ENCODE assay signal across 8 cellular contexts in genomic region chr7:4973728-4974198, GRCh38. TPM values are rescaled to one million over a fixed set of nuclear protein-coding genes. Genes with fewer than 3 reads are reported as not detected.
DNase-seq lines count a peak whose midpoint lies in the region; ATAC-seq and TF ChIP-seq lines count a peak whose summit lies in the region.

No MANE protein-coding gene starts in this region.

- H3K27ac ChIP-seq in SU-DHL-6 (ENCODE audit: low read depth, low read length): peak overlapping the region; percentile 70
- peak overlapping the region; percentile 70 for H3K27ac ChIP-seq in trophoblast cell (ENCODE audit: low read depth, low read length)
- H3K27ac ChIP-seq in transverse colon: peak overlapping the region; percentile 92 to 96 (median 94)

- H3K27me3 ChIP-seq in SU-DHL-6 (ENCODE audit: low read length) (no peaks in the 10 kb centered on the region), adipocyte (replicated peaks; ENCODE audit: control insufficient read depth, insufficient read depth, low read length) (no peaks in the 10 kb centered on the region), trophoblast cell (ENCODE audit: insufficient read depth, low read length) (no peaks in the 10 kb centered on the region), transverse colon (no peaks in the 10 kb centered on the region)

- TF ChIP-seq CTCF in GM12873 (IDR thresholded peaks at IDR 0.05; ENCODE audit: insufficient read depth, low read depth, low read length, missing control alignments) (peak; percentile 90), SU-DHL-6 (IDR thresholded peaks at IDR 0.05; ENCODE audit: insufficient read depth, low read length, poor library complexity, severe bottlenecking) (peak; percentile 93), transverse colon (IDR thresholded peaks at IDR 0.05) (peak; percentile 73 to 81 (median 78))

- whole genome bisulfite sequencing in trophoblast cell (ENCODE audit: extremely low coverage, insufficient coverage, insufficient read length): no CpG with 5 or more reads among the region's 41 CpGs
- 5 to 6% methylated on average over 19 to 21 of the region's 41 CpGs for WGBS in transverse colon (ENCODE audit: low coverage in 1 of 2), 2 donors

- H3K14ac ChIP-seq in trophoblast cell (ENCODE audit: low read length): peak overlapping the region; percentile 98

- H3K9ac ChIP-seq in SU-DHL-6 (ENCODE audit: low read length) (peak overlapping the region; percentile 93), adipocyte (ENCODE audit: low read length) (peak overlapping the region; percentile 87), trophoblast cell (ENCODE audit: low read length) (peak overlapping the region; percentile 83)

- H4K20me1 ChIP-seq in SU-DHL-6 (ENCODE audit: low read depth, low read length): peaks cover 3% of the 10 kb centered on the region; the same call in 1 of the 2 replicates

- H3K36me3 ChIP-seq in SU-DHL-6 (ENCODE audit: low read length): 0 out of 2 replicates have a peak, but pooled peaks cover 4% of the 10 kb centered on the region
- peaks cover 27% of the 10 kb centered on the region for H3K36me3 ChIP-seq in adipocyte (ENCODE audit: control insufficient read depth, insufficient read depth, low read length, severe bottlenecking)
- peaks cover 11 to 15% of the 10 kb centered on the region in 2 experiments for H3K36me3 ChIP-seq in trophoblast cell (ENCODE audit: control insufficient read depth in 1 of 2, insufficient read depth in 2 of 2, low read length in 2 of 2)
- H3K36me3 ChIP-seq in transverse colon: peaks cover 0 to 23% (median 10%) of the 10 kb centered on the region in 4 donors

- intact Hi-C loops in cardiac septum (cut with DNase I): loop anchor here (10.0 kb wide), 1 partner anchor 199 kb away; the partner anchor contains the start of gene AP5Z1
- intact Hi-C loops in transverse colon (cut with DNase I; ENCODE audit: low total_unique reads): loop anchor here (10.0 kb wide), 1 partner anchor 111 kb away; no protein-coding TSS in a partner anchor

- H3K9me2 ChIP-seq in SU-DHL-6 (replicated peaks; ENCODE audit: insufficient read depth, low read length): no peaks in the 10 kb centered on the region

- peak overlapping the region; percentile 96 for H3K18ac ChIP-seq in trophoblast cell (ENCODE audit: low read length)

- H3K4me2 ChIP-seq in SU-DHL-6 (ENCODE audit: low read depth, low read length, poor library complexity, severe bottlenecking): peak overlapping the region; percentile 84
- H3K4me2 ChIP-seq in trophoblast cell (ENCODE audit: low read length): peak overlapping the region; percentile 88

- peak overlapping the region; percentile 27 for H4K12ac ChIP-seq in trophoblast cell (ENCODE audit: low read depth, low read length)

- peak overlapping the region; percentile 97 for H4K8ac ChIP-seq in trophoblast cell (ENCODE audit: low read depth, low read length)

- H3K23ac ChIP-seq in trophoblast cell (ENCODE audit: low read length): no peak overlapping the region

- no peak overlapping the region for H2AK5ac ChIP-seq in trophoblast cell (ENCODE audit: low read length)

- ATAC-seq in HG02623 (IDR thresholded peaks at IDR 0.05; ENCODE audit: unreplicated experiment): peak; percentile 93

- H2BK5ac ChIP-seq in trophoblast cell (ENCODE audit: low read depth, low read length, poor library complexity): peak overlapping the region; percentile 74

- H3K79me2 ChIP-seq in SU-DHL-6 (ENCODE audit: insufficient read depth, low read length) (peaks cover 14% of the 10 kb centered on the region), trophoblast cell (ENCODE audit: control insufficient read depth, insufficient read depth, low read length, poor library complexity) (peaks cover 8% of the 10 kb centered on the region)

- TF ChIP-seq EP300 in transverse colon (IDR thresholded peaks at IDR 0.05; ENCODE audit: low read depth): no peak

- in situ Hi-C loops in transverse colon (cut with MboI; ENCODE audit: low pct_ligation_motif_present in 1 of 4, low pct_unique_long_range_greater_than_20kb in 1 of 4, low sequenced_read_pairs in 3 of 4): loop anchor here in 1 of 4 donors (10.0 kb wide), 1 partner anchor 111 kb away; no protein-coding TSS in a partner anchor

- no peaks in the 10 kb centered on the region for H3F3A ChIP-seq in SU-DHL-6 (ENCODE audit: insufficient read depth)

- peak overlapping the region; percentile 36 for H2BK120ac ChIP-seq in trophoblast cell (ENCODE audit: insufficient read depth, low read length, poor library complexity)

- TF ChIP-seq POLR2A in transverse colon (IDR thresholded peaks at IDR 0.05): peak; percentile 38

- peak; percentile 94 for DNase-seq in NCI-H1092 (lab: John Stamatoyannopoulos, UW)
- peak; percentile 96 for DNase-seq in adipocyte (ENCODE audit: low read depth)
- peak; percentile 97 for DNase-seq in cardiac septum (ENCODE audit: low spot score)
- DNase-seq in trophoblast cell: peak; percentile 91 to 98
- DNase-seq in transverse colon: peak; percentile 93

- peak overlapping the region; percentile 94 for H2AFZ ChIP-seq in SU-DHL-6 (ENCODE audit: low read depth, low read length, severe bottlenecking)
- peak overlapping the region; percentile 86 for H2AFZ ChIP-seq in trophoblast cell (ENCODE audit: insufficient read depth, low read length, poor library complexity)

- H3K4me1 ChIP-seq in adipocyte (ENCODE audit: control insufficient read depth, insufficient read depth, low read length): peaks cover 8% of the 10 kb centered on the region
- H3K4me1 ChIP-seq in trophoblast cell (ENCODE audit: control insufficient read depth in 1 of 2, insufficient read depth in 2 of 2, low read length in 2 of 2): no peaks in the 10 kb centered on the region
- peaks cover 0 to 18% (median 5%) of the 10 kb centered on the region in 4 donors for H3K4me1 ChIP-seq in transverse colon

- peaks cover 5% of the 10 kb centered on the region for H3K79me1 ChIP-seq in trophoblast cell (ENCODE audit: low read length)

- H3K4me3 ChIP-seq in SU-DHL-6 (ENCODE audit: insufficient read depth, low read length, poor library complexity, severe bottlenecking): peak overlapping the region; percentile 100
- peak overlapping the region; percentile 86 for H3K4me3 ChIP-seq in adipocyte (ENCODE audit: low read length)
- H3K4me3 ChIP-seq in trophoblast cell (ENCODE audit: low read depth, low read length): peak overlapping the region; percentile 96
- H3K4me3 ChIP-seq in transverse colon: peak overlapping the region; percentile 34 to 98 (median 75)

- peak overlapping the region; percentile 63 for H4K91ac ChIP-seq in trophoblast cell (ENCODE audit: low read depth, low read length)

- peak overlapping the region; percentile 73 for H3K4ac ChIP-seq in trophoblast cell (ENCODE audit: low read depth, low read length)

- H3K9me3 ChIP-seq in SU-DHL-6 (ENCODE audit: insufficient read depth, low read length) (no peaks in the 10 kb centered on the region), adipocyte (ENCODE audit: control insufficient read depth, low read length) (no peaks in the 10 kb centered on the region), trophoblast cell (ENCODE audit: insufficient read depth, low read depth, low read length) (no peaks in the 10 kb centered on the region), transverse colon (no peaks in the 10 kb centered on the region)

- no peak overlapping the region for H2BK12ac ChIP-seq in trophoblast cell (ENCODE audit: low read length)

RNA-seq across cellular contexts. Expression of gene MMD2, which starts 14.8 kb away (rescaled TPM):
- total RNA-seq in cardiac septum (not detected), transverse colon (not detected)
- not detected in 2 replicates for polyA plus RNA-seq in trophoblast cell (2013)

Comparison
In these comparisons a context has a peak if more than half of its experiments do, and no peak if none do; other contexts are left out.
1. Peak in every context shown above with its lines: DNase-seq, ATAC-seq, H3K4me3 ChIP-seq and H3K27ac ChIP-seq.